8 cellular contexts compared by ENCODE assay signal in the genomic region with DNA sequence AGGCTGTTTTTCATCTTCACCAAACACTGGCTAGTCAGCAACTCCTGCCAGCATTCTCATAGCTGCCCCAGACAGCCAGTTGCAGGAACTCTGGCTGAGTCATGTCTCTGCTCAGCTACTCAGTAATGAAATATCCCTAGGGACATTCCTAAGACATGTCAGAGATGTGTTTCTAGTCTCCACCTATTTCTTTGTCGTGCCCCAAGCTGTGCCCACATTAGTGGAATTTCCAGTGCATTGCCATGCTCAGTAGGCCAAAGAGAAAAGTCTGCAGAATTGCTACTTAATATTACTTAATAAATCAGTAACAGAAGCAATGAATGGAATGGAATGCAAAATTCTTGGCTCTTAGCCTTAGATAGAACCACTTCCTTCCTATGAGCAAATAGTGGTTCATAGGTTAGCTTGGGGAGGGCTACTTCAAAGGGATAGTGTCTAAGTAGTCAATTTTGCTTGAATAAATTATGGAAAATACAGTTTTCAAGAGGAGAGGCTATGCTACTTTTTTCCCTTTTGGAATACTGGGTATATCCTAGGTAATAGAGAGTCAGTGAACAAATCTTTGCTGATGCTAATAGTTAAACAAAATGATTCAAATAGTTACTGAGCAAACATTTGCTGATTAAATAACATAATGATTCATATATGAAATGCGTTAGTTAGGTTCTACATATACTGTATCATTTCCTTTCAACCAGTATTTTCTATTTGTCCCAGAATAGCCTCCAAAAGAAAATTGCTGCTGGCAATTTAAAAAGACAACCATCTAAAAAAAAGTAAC. TPM values are rescaled to one million over a fixed set of nuclear protein-coding genes. Genes with fewer than 3 reads are reported as not detected.
A peak's percentile ranks its signal among the peaks of the same experiment; 100 is the strongest.
DNase-seq lines count a peak whose midpoint lies in the region; ATAC-seq, FAIRE-seq and TF ChIP-seq lines count a peak whose summit lies in the region.

No MANE protein-coding gene starts in this region.

- H2AFZ ChIP-seq in endothelial cell of umbilical vein (ENCODE audit: low read depth, low read length) = no peak overlapping the region

- TF ChIP-seq CTCF in AG04450 (IDR thresholded peaks at IDR 0.05; ENCODE audit: low read depth, low read length) (no peak), endothelial cell of umbilical vein (IDR thresholded peaks at IDR 0.05; ENCODE audit: extremely low read depth in 1 of 2, insufficient read depth in 1 of 2, low read depth in 1 of 2, low read length in 2 of 2) (no peak), mesothelial cell of epicardium (IDR thresholded peaks at IDR 0.05; ENCODE audit: unreplicated experiment) (no peak)

- FAIRE-seq in endothelial cell of umbilical vein (lab: Jason Lieb, UNC) = peak; percentile 97

- H3K4me2 ChIP-seq in endothelial cell of umbilical vein (ENCODE audit: insufficient read depth, low read length) = peak overlapping the region; percentile 60

- BruUV-seq in endothelial cell of umbilical vein (replicated peaks; lab: Mats Ljungman, UMichigan) = no TSS peak

- H3K27ac Mint-ChIP-seq in mesothelial cell of epicardium (peak overlapping the region; percentile 87), immature natural killer cell (no peak overlapping the region)
- no peak overlapping the region for H3K27ac Mint-ChIP-seq in activated CD4-positive, alpha-beta T cell treated with anti-CD3 and anti-CD28 coated beads, Interleukin-2, amount 10 ng/mL, durations not matched to agents 24 days and 14 days

- TF ChIP-seq POLR2A in endothelial cell of umbilical vein (IDR thresholded peaks at IDR 0.05; ENCODE audit: low read depth, low read length) = no peak

- H3K27me3 ChIP-seq in AG04450 (ENCODE audit: control insufficient read depth, insufficient read depth, low read length) (no peaks in the 10 kb centered on the region), endothelial cell of umbilical vein (ENCODE audit: control insufficient read depth in 2 of 2, insufficient read depth in 2 of 2, low read length in 2 of 2) (no peaks in the 10 kb centered on the region)

- H3K27ac ChIP-seq in AG04450 (ENCODE audit: low read depth, low read length) = peak overlapping the region; percentile 58
- peak overlapping the region; percentile 57 for H3K27ac ChIP-seq in endothelial cell of umbilical vein (ENCODE audit: insufficient read depth, low read depth, low read length)

- peaks cover 28% of the 10 kb centered on the region for H3K4me1 ChIP-seq in endothelial cell of umbilical vein (ENCODE audit: control insufficient read depth, extremely low read depth, insufficient read depth, low read length)

- H3K9me3 ChIP-seq in AG04450 (ENCODE audit: control insufficient read depth, insufficient read depth, low read length) (no peaks in the 10 kb centered on the region), endothelial cell of umbilical vein (replicated peaks; ENCODE audit: control insufficient read depth, insufficient read depth, low read length) (no peaks in the 10 kb centered on the region)

- H3K4me3 Mint-ChIP-seq in mesothelial cell of epicardium (no peak overlapping the region), immature natural killer cell (no peak overlapping the region)
- no peak overlapping the region for H3K4me3 Mint-ChIP-seq in activated CD4-positive, alpha-beta T cell treated with anti-CD3 and anti-CD28 coated beads, Interleukin-2, amount 10 ng/mL, durations not matched to agents 24 days and 14 days

- H3K9ac ChIP-seq in endothelial cell of umbilical vein (replicated peaks; ENCODE audit: extremely low read depth, insufficient read depth, low read length) = peak overlapping the region; percentile 47

- H3K4me3 ChIP-seq in AG04450 (ENCODE audit: low read depth, low read length) (no peak overlapping the region), endothelial cell of umbilical vein (replicated peaks in 1 of 3; ENCODE audit: insufficient read depth in 1 of 3, low read depth in 1 of 3, low read length in 3 of 3) (no peak overlapping the region)

- peak; percentile 75 for DNase-seq in AG04450 (ENCODE audit: low read depth, low spot score)
- DNase-seq in M059J (ENCODE audit: low read depth) = peak; percentile 99
- peak; percentile 92 for DNase-seq in endothelial cell of umbilical vein (ENCODE audit: low read depth, low spot score)
- DNase-seq in mesothelial cell of epicardium (ENCODE audit: low spot score in 2 of 2, unreplicated experiment in 2 of 2) = no peak
- DNase-seq in activated CD4-positive, alpha-beta T cell treated with anti-CD3 and anti-CD28 coated beads, Interleukin-2, amount 10 ng/mL, durations not matched to agents 24 days and 14 days = no peak
- no peak for DNase-seq in HuH-7.5 (ENCODE audit: low spot score)
- no peak for DNase-seq in immature natural killer cell

- intact Hi-C loops in endothelial cell of umbilical vein (cut with micrococcal nuclease) = loop anchor here (1.0 to 5.0 kb wide), 2 partner anchors 23 to 1095 kb away; a partner anchor contains a TSS
- intact Hi-C loops in activated CD4-positive, alpha-beta T cell treated with anti-CD3 and anti-CD28 coated beads, Interleukin-2, amount 10 ng/mL, durations not matched to agents 24 days and 14 days (cut with micrococcal nuclease) = no loop called here

- no peaks in the 10 kb centered on the region for H3K27me3 Mint-ChIP-seq in mesothelial cell of epicardium (ENCODE audit: low read depth)
- H3K27me3 Mint-ChIP-seq in activated CD4-positive, alpha-beta T cell treated with anti-CD3 and anti-CD28 coated beads, Interleukin-2, amount 10 ng/mL, durations not matched to agents 24 days and 14 days = no peaks in the 10 kb centered on the region
- H3K27me3 Mint-ChIP-seq in immature natural killer cell (ENCODE audit: low read depth in 3 of 3) = peaks cover 0 to 2% (median 2%) of the 10 kb centered on the region in 3 donors

- H3K9me3 Mint-ChIP-seq in mesothelial cell of epicardium (peaks cover 7% of the 10 kb centered on the region), immature natural killer cell (peaks cover 0 to 17% (median 4%) of the 10 kb centered on the region in 6 donors)
- H3K9me3 Mint-ChIP-seq in activated CD4-positive, alpha-beta T cell treated with anti-CD3 and anti-CD28 coated beads, Interleukin-2, amount 10 ng/mL, durations not matched to agents 24 days and 14 days = no peaks in the 10 kb centered on the region

- dilution Hi-C loops in endothelial cell of umbilical vein (cut with MboI; ENCODE audit: extremely low pct_ligation_motif_present, low sequenced_read_pairs) = no loop called here

- H3K4me1 Mint-ChIP-seq in mesothelial cell of epicardium = peaks cover 26% of the 10 kb centered on the region
- no peaks in the 10 kb centered on the region for H3K4me1 Mint-ChIP-seq in activated CD4-positive, alpha-beta T cell treated with anti-CD3 and anti-CD28 coated beads, Interleukin-2, amount 10 ng/mL, durations not matched to agents 24 days and 14 days
- H3K4me1 Mint-ChIP-seq in immature natural killer cell = no peaks in the 10 kb centered on the region

- no peaks in the 10 kb centered on the region for H3K9me1 ChIP-seq in endothelial cell of umbilical vein (replicated peaks; ENCODE audit: control insufficient read depth, extremely low read depth, insufficient read depth, low read length)

- CTCF ChIA-PET in AG04450 (lab: Charles Lee) = no interaction called here
- CTCF ChIA-PET in endothelial cell of umbilical vein (lab: Charles Lee) = interaction anchor here (0.7 to 1.0 kb wide), 5 partner anchors 10 to 515 kb away, joined by 3 to 4 read pairs (median 3); no protein-coding TSS in a partner anchor

- no peaks in the 10 kb centered on the region for H4K20me1 ChIP-seq in endothelial cell of umbilical vein (replicated peaks; ENCODE audit: control insufficient read depth, extremely low read depth, insufficient read depth, low read length)

- no peaks in the 10 kb centered on the region for H3K36me3 Mint-ChIP-seq in mesothelial cell of epicardium
- H3K36me3 Mint-ChIP-seq in activated CD4-positive, alpha-beta T cell treated with anti-CD3 and anti-CD28 coated beads, Interleukin-2, amount 10 ng/mL, durations not matched to agents 24 days and 14 days (ENCODE audit: low read depth) = no peaks in the 10 kb centered on the region
- H3K36me3 Mint-ChIP-seq in immature natural killer cell = no peaks in the 10 kb centered on the region

- no peak for ATAC-seq in GM19463 (IDR thresholded peaks at IDR 0.05; ENCODE audit: unreplicated experiment)

- POLR2A ChIA-PET in AG04450 (lab: Yijun Ruan, JAX) = interaction anchor here (1.3 kb wide), 1 partner anchor 23 kb away, joined by 7 read pairs; a partner anchor contains a TSS
- POLR2A ChIA-PET in endothelial cell of umbilical vein (lab: Charles Lee) = interaction anchor here (0.6 to 1.2 kb wide), 2 partner anchors 509 to 803 kb away, joined by 3 to 7 read pairs; no protein-coding TSS in a partner anchor

- no peaks in the 10 kb centered on the region for H3K79me2 ChIP-seq in endothelial cell of umbilical vein (ENCODE audit: control insufficient read depth, insufficient read depth, low read length)

- no peaks in the 10 kb centered on the region for H3K36me3 ChIP-seq in endothelial cell of umbilical vein (ENCODE audit: control insufficient read depth in 2 of 2, extremely low read depth in 1 of 2, insufficient read depth in 2 of 2, low read length in 2 of 2)

TF ChIP-seq in endothelial cell of umbilical vein, 7 proteins besides CTCF, POLR2A, EP300 and RAD21 (continues in another document):
- TF ChIP-seq GATA2 (IDR thresholded peaks at IDR 0.05; ENCODE audit: insufficient read depth, insufficient read length, low read depth, low read length) (peak; percentile 55), JUN (IDR thresholded peaks at IDR 0.05; ENCODE audit: borderline replicate concordance, insufficient read depth, insufficient read length, low read depth) (peak; percentile 46)
- TF ChIP-seq, protein P1, sequence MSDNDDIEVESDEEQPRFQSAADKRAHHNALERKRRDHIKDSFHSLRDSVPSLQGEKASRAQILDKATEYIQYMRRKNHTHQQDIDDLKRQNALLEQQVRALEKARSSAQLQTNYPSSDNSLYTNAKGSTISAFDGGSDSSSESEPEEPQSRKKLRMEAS (IDR thresholded peaks at IDR 0.05; ENCODE audit: insufficient read depth, insufficient read length) = no peak

RNA-seq across cellular contexts. Expression of a gene that starts 23.6 kb away (rescaled TPM):
- polyA plus RNA-seq in AG04450 (2011; rRNA removed) (35.9 and 39.9 TPM in 2 replicates), endothelial cell of umbilical vein (0.01 TPM in 1 of 2 replicates, not detected in the other), immature natural killer cell (under 1 TPM in 2 of 3 donors, not detected in 1; 0.18 to 0.53 TPM)
- 73.7 and 89.9 TPM in 2 replicates for polyA minus RNA-seq in AG04450 (2011; rRNA and poly(A)+ RNA removed)
- 116 and 143 TPM in 2 replicates for total RNA-seq in M059J (2014; rRNA removed; shearing (Covaris generic))
- total RNA-seq in endothelial cell of umbilical vein (0.09 and 0.18 TPM in 2 replicates), mesothelial cell of epicardium (490 to 527 TPM (median 496 TPM) in 3 replicates)
- 0.03 and 0.09 TPM in 2 replicates for polyA plus RNA-seq in endothelial cell of umbilical vein (2011; cell fraction: cytosol; rRNA removed)
- 0.04 and 0.06 TPM in 2 replicates for polyA plus RNA-seq in endothelial cell of umbilical vein (2011; cell fraction: nucleus; rRNA removed)
- polyA plus RNA-seq in endothelial cell of umbilical vein (2012) = 0.15 and 0.21 TPM in 2 replicates
- not detected in 2 replicates for polyA minus RNA-seq in endothelial cell of umbilical vein
- 3.4 TPM for polyA minus RNA-seq in endothelial cell of umbilical vein (2011; cell fraction: cytosol; rRNA and poly(A)+ RNA removed)
- polyA minus RNA-seq in endothelial cell of umbilical vein (2011; cell fraction: nucleus; rRNA and poly(A)+ RNA removed) = 0.96 TPM in 1 of 2 replicates, not detected in the other
- not detected in 2 replicates for total RNA-seq in activated CD4-positive, alpha-beta T cell treated with anti-CD3 and anti-CD28 coated beads, Interleukin-2, amount 10 ng/mL, durations not matched to agents 24 days and 14 days

Comparison
In these comparisons a context has a peak if more than half of its experiments do, and no peak if none do; other contexts are left out.
1. DNase-seq: peak in AG04450 (single experiment), M059J (single experiment) and endothelial cell of umbilical vein (single experiment); none in mesothelial cell of epicardium (0 of 2), activated CD4-positive, alpha-beta T cell treated with anti-CD3 and anti-CD28 coated beads, Interleukin-2, amount 10 ng/mL, durations not matched to agents 24 days and 14 days (single experiment), HuH-7.5 (single experiment) and immature natural killer cell (0 of 3).
2. RNA of a gene that starts 23.6 kb away (total RNA-seq): 490 to 527 TPM in mesothelial cell of epicardium and 116 to 143 TPM in M059J; 0.09 to 0.18 TPM in endothelial cell of umbilical vein and not detected in activated CD4-positive, alpha-beta T cell treated with anti-CD3 and anti-CD28 coated beads, Interleukin-2, amount 10 ng/mL, durations not matched to agents 24 days and 14 days; every median in the first group is over 10 times any median in the second.